14 cellular contexts compared by ENCODE assay signal in the genomic region with DNA sequence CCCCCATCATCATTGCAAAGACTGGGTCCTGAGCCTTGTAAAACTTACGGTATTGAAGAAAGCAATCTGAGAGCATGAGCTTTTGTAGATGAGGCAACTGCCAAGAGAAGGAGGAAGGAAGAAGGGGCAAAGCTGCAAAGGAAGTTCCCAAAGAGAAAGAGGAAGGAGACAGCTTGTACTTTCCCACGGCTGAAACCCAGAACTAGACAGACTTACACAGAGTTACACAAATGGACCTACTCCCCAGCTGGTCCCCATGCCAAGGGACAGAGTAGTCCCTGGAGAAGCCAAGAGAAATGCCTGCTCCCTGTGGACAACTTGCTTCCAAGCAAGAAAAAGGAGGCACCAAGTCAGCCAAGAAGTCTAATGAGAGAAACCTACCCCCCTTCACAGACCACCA.
DNase-seq lines count a peak whose midpoint lies in the region; ATAC-seq lines count a peak whose summit lies in the region.
"Had no signal": no experiment of that assay in that cellular context is flagged by ENCODE, and none has a peak within 500 bp of the region (broad histone marks: within the 10 kb centered on the region; RNA-seq: fewer than 3 reads in every experiment).

No MANE protein-coding gene starts in this region.

- no peaks in the 10 kb centered on the region for H3K36me3 ChIP-seq in subcutaneous abdominal adipose tissue (ENCODE audit: control insufficient read depth in 5 of 5, insufficient read depth in 5 of 5, low read length in 5 of 5)

- no peaks in the 10 kb centered on the region for H3K9me3 ChIP-seq in subcutaneous abdominal adipose tissue (ENCODE audit: control insufficient read depth in 5 of 5, low read length in 5 of 5)

- H3K27ac ChIP-seq in layer of hippocampus (ENCODE audit: low read depth, low read length) (peak overlapping the region; percentile 42), subcutaneous abdominal adipose tissue (ENCODE audit: low read depth, low read length) (no peak overlapping the region)

- peaks cover 4 to 26% (median 19%) of the 10 kb centered on the region in 5 donors for H3K4me1 ChIP-seq in subcutaneous abdominal adipose tissue (ENCODE audit: control insufficient read depth in 5 of 5, insufficient read depth in 5 of 5, low read length in 5 of 5)

- no peaks in the 10 kb centered on the region for H3K27me3 ChIP-seq in layer of hippocampus (ENCODE audit: control insufficient read depth, insufficient read depth, low read length)
- no peaks in the 10 kb centered on the region for H3K27me3 ChIP-seq in subcutaneous abdominal adipose tissue (ENCODE audit: control insufficient read depth in 5 of 5, insufficient read depth in 4 of 5, low read length in 5 of 5)

- DNase-seq in KG1 (lab: John Stamatoyannopoulos, UW) = peak; percentile 53
- DNase-seq in UCSD-AML1 (lab: John Stamatoyannopoulos, UW; ENCODE audit: unreplicated experiment) = peak; percentile 43
- DNase-seq in inferior parietal cortex (ENCODE audit: extremely low spot score) = no peak
- no peak for DNase-seq in activated CD8-positive, alpha-beta memory T cell treated with anti-CD3 and anti-CD28 coated beads, Interleukin-2, amount 50 U/mL, for 4 hours
- DNase-seq: activated CD8-positive, alpha-beta memory T cell treated with anti-CD3 and anti-CD28 coated beads, Interleukin-2, amount 50 U/mL, for 48 hours; CD8-positive, alpha-beta T cell; cortex of kidney; foreskin fibroblast; kidney; stimulated activated naive CD4-positive, alpha-beta T cell had no signal

- H3K4me3 ChIP-seq in subcutaneous abdominal adipose tissue (ENCODE audit: low read depth in 1 of 5, low read length in 5 of 5) = peak overlapping the region in 3 of 5 donors; percentile 4 to 20 (median 16)

- ATAC-seq in HG03025 (IDR thresholded peaks at IDR 0.05; ENCODE audit: low FRiP score, unreplicated experiment) = no peak
- no peak for ATAC-seq in HG03095 (IDR thresholded peaks at IDR 0.05; ENCODE audit: unreplicated experiment)
- ATAC-seq: CD8-positive, alpha-beta T cell had no signal

- no peak overlapping the region for H3K9ac ChIP-seq in subcutaneous abdominal adipose tissue (ENCODE audit: low read length in 5 of 5)

Comparison
In these comparisons a context has a peak if more than half of its experiments do, and no peak if none do; other contexts are left out.
1. DNase-seq: peak in KG1 (single experiment) and UCSD-AML1 (single experiment); none in inferior parietal cortex (single experiment) and activated CD8-positive, alpha-beta memory T cell treated with anti-CD3 and anti-CD28 coated beads, Interleukin-2, amount 50 U/mL, for 4 hours (single experiment).